Comparison of ENCODE assay signal across 8 cellular contexts in genomic region chr3:59212128-59212764, GRCh38.
DNase-seq lines count a peak whose midpoint lies in the region; ATAC-seq and TF ChIP-seq lines count a peak whose summit lies in the region.

No MANE protein-coding gene starts in this region.

- H3K4me1 ChIP-seq in right lobe of liver = no peaks in the 10 kb centered on the region
- no peaks in the 10 kb centered on the region for H3K4me1 ChIP-seq in vagina

- H3K36me3 ChIP-seq in right lobe of liver = no peaks in the 10 kb centered on the region
- H3K36me3 ChIP-seq in vagina = no peaks in the 10 kb centered on the region

- H3K36me3 Mint-ChIP-seq in chondrocyte (ENCODE audit: low read depth) = no peaks in the 10 kb centered on the region

- H3K27me3 Mint-ChIP-seq in chondrocyte (ENCODE audit: low read depth) = no peaks in the 10 kb centered on the region

- H3K9me3 ChIP-seq in right lobe of liver (no peaks in the 10 kb centered on the region), vagina (no peaks in the 10 kb centered on the region)

- peaks cover 8% of the 10 kb centered on the region for H3K4me1 Mint-ChIP-seq in chondrocyte (ENCODE audit: low read depth)

- H3K27me3 ChIP-seq in right lobe of liver (no peaks in the 10 kb centered on the region), vagina (no peaks in the 10 kb centered on the region)

- H3K27ac ChIP-seq in right lobe of liver (no peak overlapping the region), vagina (no peak overlapping the region)

- no peak for TF ChIP-seq POLR2A in right lobe of liver (IDR thresholded peaks at IDR 0.05)
- TF ChIP-seq POLR2A in vagina (IDR thresholded peaks at IDR 0.05) = no peak

- no peak overlapping the region for H3K27ac Mint-ChIP-seq in chondrocyte (ENCODE audit: unreplicated experiment)

- ATAC-seq in GM18873 (IDR thresholded peaks at IDR 0.05; ENCODE audit: low FRiP score, unreplicated experiment) = peak; percentile 74
- peak; percentile 67 for ATAC-seq in HG03442 (IDR thresholded peaks at IDR 0.05; ENCODE audit: unreplicated experiment)
- ATAC-seq in right lobe of liver = peak; percentile 80 to 89 (median 86)

- intact Hi-C loops in right lobe of liver (cut with DNase I) (no loop called here), vagina (cut with DNase I) (no loop called here)

- TF ChIP-seq CTCF in chondrocyte (IDR thresholded peaks at IDR 0.05) = peak; percentile 91
- TF ChIP-seq CTCF in right lobe of liver (IDR thresholded peaks at IDR 0.05) = peak; percentile 62 to 74 (median 68)
- peak in 2 of 3 experiments; percentile 12 to 49 for TF ChIP-seq CTCF in vagina (IDR thresholded peaks at IDR 0.05)

- H3K4me3 ChIP-seq in right lobe of liver (no peak overlapping the region), vagina (no peak overlapping the region)

- H3K9me3 Mint-ChIP-seq in chondrocyte (ENCODE audit: low read depth) = no peaks in the 10 kb centered on the region

- H3K4me3 Mint-ChIP-seq in chondrocyte (ENCODE audit: unreplicated experiment) = no peak overlapping the region

- peak; percentile 80 for DNase-seq in COLO829 (ENCODE audit: low spot score)
- peak; percentile 63 for DNase-seq in NOMO-1 treated with DMSO at 0.1 percent for 48 hours (lab: John Stamatoyannopoulos, UW; ENCODE audit: unreplicated experiment)
- DNase-seq in chondrocyte (ENCODE audit: low spot score) = no peak
- DNase-seq in right lobe of liver = no peak
- DNase-seq in vagina (ENCODE audit: extremely low spot score in 2 of 2) = no peak
- no peak for DNase-seq in activated CD4-positive, CD25-positive, alpha-beta regulatory T cell (lab: John Stamatoyannopoulos, UW)

Comparison
In these comparisons a context has a peak if more than half of its experiments do, and no peak if none do; other contexts are left out.
1. DNase-seq: peak in COLO829 (single experiment) and NOMO-1 treated with DMSO at 0.1 percent for 48 hours (single experiment); none in chondrocyte (single experiment), right lobe of liver (0 of 3), vagina (0 of 2) and activated CD4-positive, CD25-positive, alpha-beta regulatory T cell (0 of 4).
2. CTCF ChIP-seq: peak in every context shown above with its lines; median percentile 91 in chondrocyte; 68 in right lobe of liver; 30 in vagina.
3. Peak in every context shown above with its lines, with median percentiles within 50 percentile points of each other: ATAC-seq.